ENCODE assay signal across 32 cellular contexts in the genomic region with DNA sequence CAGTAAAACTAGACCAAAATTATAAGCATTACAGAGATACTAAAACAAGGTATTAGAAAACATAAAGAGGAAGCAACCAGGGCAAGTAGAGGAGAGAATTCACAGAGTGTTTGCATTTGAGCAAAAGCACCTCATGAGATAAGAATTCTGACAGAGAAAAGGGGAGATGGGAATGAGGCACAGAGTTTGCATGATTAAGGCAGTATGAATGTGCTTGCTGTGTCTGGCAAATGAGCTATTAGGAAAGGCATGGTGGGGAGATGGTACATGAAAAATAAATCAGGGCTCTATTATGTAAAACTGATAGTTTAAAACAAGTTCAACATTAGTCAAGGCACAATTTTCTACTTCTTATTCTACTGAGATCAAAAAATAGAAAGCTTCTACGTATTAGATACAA. TPM values are rescaled to one million over a fixed set of nuclear protein-coding genes. Genes with fewer than 3 reads are reported as not detected.
A peak's percentile ranks its signal among the peaks of the same experiment; 100 is the strongest.
DNase-seq lines count a peak whose midpoint lies in the region; ATAC-seq and TF ChIP-seq lines count a peak whose summit lies in the region.
"Had no signal": no experiment of that assay in that cellular context is flagged by ENCODE, and none has a peak within 500 bp of the region (broad histone marks: within the 10 kb centered on the region; RNA-seq: fewer than 3 reads in every experiment).

No MANE protein-coding gene starts in this region.

- intact Hi-C loops in CD14-positive monocyte (cut with micrococcal nuclease), result no loop called here

- H3F3A ChIP-seq in GM23338 (replicated peaks; ENCODE audit: low read depth), result no peaks in the 10 kb centered on the region
- H3F3A ChIP-seq in SK-N-SH (replicated peaks; ENCODE audit: insufficient read depth), result peaks cover 5% of the 10 kb centered on the region

- peaks cover 5% of the 10 kb centered on the region; the same call in 1 of the 2 replicates for H3K9me3 ChIP-seq in SK-N-SH
- H3K9me3 ChIP-seq: esophagus squamous epithelium, sigmoid colon had no signal

- TF ChIP-seq EP300 in SK-N-SH (IDR thresholded peaks at IDR 0.05; ENCODE audit: borderline replicate concordance in 1 of 2, low read depth in 1 of 2, low read length in 1 of 2), result peak in 1 of 2 experiments; percentile 22; a peak in 1 of 4 replicates

- ATAC-seq in GM23338 (peak; percentile 41; the same call in 2 of the 3 replicates), GM21717 (IDR thresholded peaks at IDR 0.05; ENCODE audit: unreplicated experiment) (no peak)
- ATAC-seq in stimulated activated naive CD8-positive, alpha-beta T cell treated with anti-CD3 and anti-CD28 coated beads, Interleukin-15, amount 100 ng/mL, for 72 hours, result no peak
- ATAC-seq: activated T-cell treated with anti-CD3 and anti-CD28 coated beads, Interleukin-2, amount 50 U/mL, for 72 hours; left lung had no signal

- peak; percentile 34 for DNase-seq in GM23338 (ENCODE audit: low spot score)
- DNase-seq in SK-N-SH, result no peak
- DNase-seq in epithelial cell of proximal tubule (ENCODE audit: low read depth), result peak; percentile 4
- DNase-seq in mesothelial cell of epicardium (ENCODE audit: low spot score in 2 of 2, unreplicated experiment in 2 of 2), result no peak
- DNase-seq in medulla oblongata (ENCODE audit: extremely low spot score), result no peak
- DNase-seq in CD14-positive monocyte (ENCODE audit: low spot score), result no peak
- DNase-seq in stimulated activated naive CD8-positive, alpha-beta T cell treated with anti-CD3 and anti-CD28 coated beads, Interleukin-15, amount 100 ng/mL, for 72 hours, result no peak
- DNase-seq: activated CD4-positive, alpha-beta T cell treated with anti-CD3 and anti-CD28 coated beads for 1 hour; activated CD8-positive, alpha-beta memory T cell treated with anti-CD3 and anti-CD28 coated beads for 24 hours; activated naive CD4-positive, alpha-beta T cell treated with anti-CD3 and anti-CD28 coated beads for 36 hours; activated T-cell treated with anti-CD3 and anti-CD28 coated beads, Interleukin-2, amount 50 U/mL, for 72 hours; aorta; effector memory CD4-positive, alpha-beta T cell; esophagus squamous epithelium; HCEC 1CT; Kasumi-1; left lung; NCI-H187; NCI-H748 treated with DMSO at 0.1 percent for 48 hours; nephron progenitor cell; posterior cingulate gyrus; Right ventricle myocardium superior; sigmoid colon; SW 1271 had no signal

- H3K27ac Mint-ChIP-seq in GM23338 (peak overlapping the region; percentile 57), mesothelial cell of epicardium (peak overlapping the region; percentile 13), CD14-positive monocyte (no peak overlapping the region)
- no peak overlapping the region for H3K27ac Mint-ChIP-seq in stimulated activated naive CD8-positive, alpha-beta T cell treated with anti-CD3 and anti-CD28 coated beads, Interleukin-15, amount 100 ng/mL, for 72 hours
- H3K27ac Mint-ChIP-seq: activated naive CD4-positive, alpha-beta T cell treated with anti-CD3 and anti-CD28 coated beads for 36 hours; activated T-cell treated with anti-CD3 and anti-CD28 coated beads, Interleukin-2, amount 50 U/mL, for 72 hours; nephron progenitor cell had no signal

- H3K27ac ChIP-seq in GM23338 (ENCODE audit: low read depth) (no peak overlapping the region), SK-N-SH (ENCODE audit: low read depth in 2 of 2, low read length in 1 of 2) (peak overlapping the region in 1 of 2 experiments; percentile 13; a peak in 1 of 4 replicates)
- H3K27ac ChIP-seq: C4-2B, esophagus squamous epithelium, left lung, sigmoid colon had no signal

- TF ChIP-seq CTCF in GM23338 (conservative IDR thresholded peaks at IDR 0.05; ENCODE audit: low read depth in 2 of 2) (no peak), SK-N-SH (IDR thresholded peaks at IDR 0.05) (no peak), epithelial cell of proximal tubule (conservative IDR thresholded peaks at IDR 0.05; ENCODE audit: low read depth, low read length) (no peak), mesothelial cell of epicardium (IDR thresholded peaks at IDR 0.05; ENCODE audit: unreplicated experiment) (no peak), CD14-positive monocyte (IDR thresholded peaks at IDR 0.05) (no peak)

- H3K4me1 ChIP-seq in GM23338 (ENCODE audit: insufficient read depth), result 0 out of 2 replicates have a peak, but pooled peaks cover 9% of the 10 kb centered on the region
- H3K4me1 ChIP-seq in SK-N-SH (ENCODE audit: control insufficient read depth in 1 of 2, insufficient read depth in 2 of 2, low read depth in 1 of 2, low read length in 1 of 2), result no peaks in the 10 kb centered on the region
- H3K4me1 ChIP-seq: esophagus squamous epithelium, left lung, sigmoid colon had no signal

- H3K27me3 Mint-ChIP-seq in GM23338 (ENCODE audit: insufficient read depth, low read depth, poor library complexity) (peaks cover 5% of the 10 kb centered on the region), mesothelial cell of epicardium (ENCODE audit: low read depth) (no peaks in the 10 kb centered on the region), CD14-positive monocyte (ENCODE audit: low read depth in 3 of 3) (no peaks in the 10 kb centered on the region)
- no peaks in the 10 kb centered on the region for H3K27me3 Mint-ChIP-seq in stimulated activated naive CD8-positive, alpha-beta T cell treated with anti-CD3 and anti-CD28 coated beads, Interleukin-15, amount 100 ng/mL, for 72 hours

- H3K4me1 Mint-ChIP-seq in GM23338, result peaks cover 19% of the 10 kb centered on the region; the same call in 2 of the 3 replicates
- H3K4me1 Mint-ChIP-seq in mesothelial cell of epicardium, result peaks cover 4% of the 10 kb centered on the region
- H3K4me1 Mint-ChIP-seq in CD14-positive monocyte, result no peaks in the 10 kb centered on the region
- H3K4me1 Mint-ChIP-seq in stimulated activated naive CD8-positive, alpha-beta T cell treated with anti-CD3 and anti-CD28 coated beads, Interleukin-15, amount 100 ng/mL, for 72 hours, result no peaks in the 10 kb centered on the region
- H3K4me1 Mint-ChIP-seq: nephron progenitor cell had no signal

- H3K4me3 ChIP-seq in GM23338 (no peak overlapping the region), SK-N-SH (ENCODE audit: low read depth in 2 of 2, low read length in 1 of 2) (no peak overlapping the region), epithelial cell of proximal tubule (ENCODE audit: low read depth, low read length) (no peak overlapping the region)
- H3K4me3 ChIP-seq: esophagus squamous epithelium, left lung, sigmoid colon had no signal

- H3K9ac ChIP-seq in SK-N-SH, result no peak overlapping the region

- no peaks in the 10 kb centered on the region for H3K9me2 ChIP-seq in GM23338 (ENCODE audit: insufficient read depth)
- H3K9me2 ChIP-seq in SK-N-SH, result no peaks in the 10 kb centered on the region; the same call in 1 of the 2 replicates

- H3K36me3 ChIP-seq in GM23338 (ENCODE audit: insufficient read depth), result no peaks in the 10 kb centered on the region
- no peaks in the 10 kb centered on the region for H3K36me3 ChIP-seq in SK-N-SH (replicated peaks in 1 of 2; ENCODE audit: control insufficient read depth in 1 of 2, insufficient read depth in 2 of 2, low read length in 1 of 2)
- H3K36me3 ChIP-seq: esophagus squamous epithelium, left lung, sigmoid colon had no signal

- TF ChIP-seq RAD21 in SK-N-SH (IDR thresholded peaks at IDR 0.05; ENCODE audit: low read length), result no peak

- H2AFZ ChIP-seq in GM23338, result no peak overlapping the region
- H2AFZ ChIP-seq in SK-N-SH (ENCODE audit: low read depth), result no peak overlapping the region

- peaks cover 8% of the 10 kb centered on the region; the same call in 2 of the 3 replicates for H3K9me3 Mint-ChIP-seq in GM23338
- H3K9me3 Mint-ChIP-seq in mesothelial cell of epicardium, result peaks cover 24% of the 10 kb centered on the region
- peaks cover 0 to 2% (median 0%) of the 10 kb centered on the region in 7 donors for H3K9me3 Mint-ChIP-seq in CD14-positive monocyte
- H3K9me3 Mint-ChIP-seq in stimulated activated naive CD8-positive, alpha-beta T cell treated with anti-CD3 and anti-CD28 coated beads, Interleukin-15, amount 100 ng/mL, for 72 hours, result peaks cover 7 to 13% of the 10 kb centered on the region in 2 donors
- H3K9me3 Mint-ChIP-seq: nephron progenitor cell had no signal

- H3K36me3 Mint-ChIP-seq in GM23338 (ENCODE audit: low read depth), result peaks cover 4% of the 10 kb centered on the region; the same call in 1 of the 3 replicates
- H3K36me3 Mint-ChIP-seq in mesothelial cell of epicardium, result no peaks in the 10 kb centered on the region
- H3K36me3 Mint-ChIP-seq in CD14-positive monocyte, result no peaks in the 10 kb centered on the region

- H3K79me2 ChIP-seq in GM23338 (replicated peaks; ENCODE audit: insufficient read depth) (no peaks in the 10 kb centered on the region), SK-N-SH (ENCODE audit: insufficient read depth) (no peaks in the 10 kb centered on the region)

- CTCF ChIA-PET in SK-N-SH (lab: Yijun Ruan, JAX), result no interaction called here

- WGBS in SK-N-SH (ENCODE audit: low lambda C conversion rate), result 57% methylated on average over 1 of the region's 1 CpG

- H3K4me2 ChIP-seq in GM23338 (0 out of 2 replicates have a peak overlapping the region, but pooled peaks have one; percentile 27), SK-N-SH (no peak overlapping the region)

- POLR2A ChIA-PET in SK-N-SH (lab: Yijun Ruan, JAX), result no interaction called here

- H4K20me1 ChIP-seq in GM23338 (replicated peaks; ENCODE audit: insufficient read depth), result no peaks in the 10 kb centered on the region
- no peaks in the 10 kb centered on the region for H4K20me1 ChIP-seq in SK-N-SH (ENCODE audit: insufficient read depth)

- H3K4me3 Mint-ChIP-seq in GM23338 (no peak overlapping the region), mesothelial cell of epicardium (no peak overlapping the region), CD14-positive monocyte (no peak overlapping the region)
- no peak overlapping the region for H3K4me3 Mint-ChIP-seq in stimulated activated naive CD8-positive, alpha-beta T cell treated with anti-CD3 and anti-CD28 coated beads, Interleukin-15, amount 100 ng/mL, for 72 hours
- H3K4me3 Mint-ChIP-seq: activated naive CD4-positive, alpha-beta T cell treated with anti-CD3 and anti-CD28 coated beads for 36 hours; activated T-cell treated with anti-CD3 and anti-CD28 coated beads, Interleukin-2, amount 50 U/mL, for 72 hours; nephron progenitor cell had no signal

- H3K27me3 ChIP-seq in GM23338 (ENCODE audit: insufficient read depth) (no peaks in the 10 kb centered on the region), SK-N-SH (ENCODE audit: insufficient read depth) (no peaks in the 10 kb centered on the region)
- H3K27me3 ChIP-seq: esophagus squamous epithelium, left lung, sigmoid colon had no signal

TF ChIP-seq in SK-N-SH, 30 proteins besides CTCF, POLR2A, EP300 and RAD21 (continues in another document):
- TF ChIP-seq POLR2AphosphoS5 (IDR thresholded peaks at IDR 0.05; ENCODE audit: low read depth, low read length) (no peak), JUND (IDR thresholded peaks at IDR 0.05) (peak; percentile 68), TCF12 (IDR thresholded peaks at IDR 0.05) (peak; percentile 57; the same call in 1 of the 2 replicates)

RNA-seq across cellular contexts. Expression of a gene that starts 23.1 kb away (rescaled TPM):
- total RNA-seq in GM23338 (2014; rRNA removed; shearing (Covaris generic)), result not detected in 2 replicates
- polyA plus RNA-seq in GM23338 (2016; fragmentation: Nextera tagmentation; extraction: Ambion mirVana) (0.44 TPM in 1 of 2 replicates, not detected in the other), SK-N-SH (2012; rRNA removed) (not detected in 2 replicates), CD14-positive monocyte (not detected)
- not detected in 2 replicates for polyA plus RNA-seq in SK-N-SH (2012; cell fraction: cytosol; rRNA removed)
- polyA plus RNA-seq in SK-N-SH (2012; cell fraction: nucleus; rRNA removed), result not detected in 2 replicates
- total RNA-seq in epithelial cell of proximal tubule (not detected in 2 replicates), mesothelial cell of epicardium (not detected in 3 replicates)
- total RNA-seq: activated naive CD4-positive, alpha-beta T cell treated with anti-CD3 and anti-CD28 coated beads for 36 hours; activated T-cell treated with anti-CD3 and anti-CD28 coated beads, Interleukin-2, amount 50 U/mL, for 72 hours; aorta; Daoy; esophagus squamous epithelium; HT1080; left lung; mononuclear cell; OCI-LY7; Right ventricle myocardium superior; sigmoid colon; ureter had no signal
- polyA plus RNA-seq: AG04450, aorta, sigmoid colon had no signal

Comparison
In these comparisons a context has a peak if more than half of its experiments do, and no peak if none do; other contexts are left out.
1. DNase-seq: peak in GM23338 (single experiment) and epithelial cell of proximal tubule (single experiment); none in SK-N-SH (single experiment), mesothelial cell of epicardium (0 of 2), medulla oblongata (single experiment), CD14-positive monocyte (single experiment) and stimulated activated naive CD8-positive, alpha-beta T cell treated with anti-CD3 and anti-CD28 coated beads, Interleukin-15, amount 100 ng/mL, for 72 hours (0 of 2).
2. H3K27ac Mint-ChIP-seq: peak in GM23338 (single experiment) and mesothelial cell of epicardium (single experiment); none in CD14-positive monocyte (0 of 7) and stimulated activated naive CD8-positive, alpha-beta T cell treated with anti-CD3 and anti-CD28 coated beads, Interleukin-15, amount 100 ng/mL, for 72 hours (0 of 2).